In genomic region chr11:33633251-33634003, GRCh38 we compare ENCODE assay signal across 12 cellular contexts.
DNase-seq lines count a peak whose midpoint lies in the region; ATAC-seq and TF ChIP-seq lines count a peak whose summit lies in the region.
"Had no signal": no experiment of that assay in that cellular context is flagged by ENCODE, and none has a peak within 500 bp of the region (broad histone marks: within the 10 kb centered on the region; RNA-seq: fewer than 3 reads in every experiment).

No MANE protein-coding gene starts in this region.

- H3K4me2 ChIP-seq in SK-N-SH = peak overlapping the region; percentile 52

- H3K4me1 ChIP-seq in SK-N-SH (ENCODE audit: control insufficient read depth in 1 of 2, insufficient read depth in 2 of 2, low read depth in 1 of 2, low read length in 1 of 2) = peaks cover 0 to 22% of the 10 kb centered on the region in 2 experiments; a peak in 2 of 4 replicates
- peaks cover 0 to 18% (median 0%) of the 10 kb centered on the region in 9 donors for H3K4me1 ChIP-seq in heart right ventricle
- H3K4me1 ChIP-seq: right atrium auricular region, stomach had no signal

- WGBS in SK-N-SH (ENCODE audit: low lambda C conversion rate) = 35% methylated on average over 15 of the region's 15 CpGs
- 86 to 88% methylated on average over 15 of the region's 15 CpGs for WGBS in heart right ventricle, 2 donors

- in situ Hi-C loops in KBM-7 (cut with MboI; ENCODE audit: low pct_unique_long_range_greater_than_20kb, low sequenced_read_pairs) = no loop called here

- H2AFZ ChIP-seq in SK-N-SH (ENCODE audit: low read depth) = no peak overlapping the region

- peak in 1 of 2 experiments; percentile 45; a peak in 1 of 4 replicates for TF ChIP-seq EP300 in SK-N-SH (IDR thresholded peaks at IDR 0.05; ENCODE audit: borderline replicate concordance in 1 of 2, low read depth in 1 of 2, low read length in 1 of 2)

- intact Hi-C loops in Calu3 (cut with micrococcal nuclease; ENCODE audit: unreplicated experiment) (no loop called here), heart right ventricle (cut with DNase I) (no loop called here)

- H3K9ac ChIP-seq in SK-N-SH = peak overlapping the region; percentile 56; the same call in 1 of the 2 replicates

- H3K9me3 Mint-ChIP-seq in Calu3 (ENCODE audit: low read depth, unreplicated experiment) = peaks cover 4% of the 10 kb centered on the region
- H3K9me3 Mint-ChIP-seq: activated naive CD4-positive, alpha-beta T cell treated with anti-CD3 and anti-CD28 coated beads, Interleukin-2, amount 50 U/mL, for 24 hours; T-helper 1 cell treated with Interleukin-12 subunit alpha and Interleukin-12 subunit beta and Interleukin-4 antibody, amounts not matched to agents 30 μg/mL and 1 μg/mL, for 36 hours had no signal

- H3K36me3 Mint-ChIP-seq in Calu3 (ENCODE audit: insufficient read depth, unreplicated experiment) = peaks cover 5% of the 10 kb centered on the region
- H3K36me3 Mint-ChIP-seq: activated naive CD4-positive, alpha-beta T cell treated with anti-CD3 and anti-CD28 coated beads, Interleukin-2, amount 50 U/mL, for 24 hours had no signal

- H3K4me3 ChIP-seq in MG63 (no peak overlapping the region), SK-N-SH (ENCODE audit: low read depth in 2 of 2, low read length in 1 of 2) (no peak overlapping the region), heart right ventricle (no peak overlapping the region)
- H3K4me3 ChIP-seq: right atrium auricular region, stomach had no signal

- H3K27ac ChIP-seq in SK-N-SH (ENCODE audit: low read depth in 2 of 2, low read length in 1 of 2) (peak overlapping the region in 1 of 2 experiments; percentile 85; a peak in 2 of 4 replicates), heart right ventricle (no peak overlapping the region)
- H3K27ac ChIP-seq: right atrium auricular region, stomach had no signal

- no peak for TF ChIP-seq CTCF in Calu3 (IDR thresholded peaks at IDR 0.05; ENCODE audit: unreplicated experiment)
- no peak for TF ChIP-seq CTCF in SK-N-SH (IDR thresholded peaks at IDR 0.05)
- TF ChIP-seq CTCF in heart right ventricle (IDR thresholded peaks at IDR 0.05) = no peak

- peak; percentile 58 for DNase-seq in Calu3
- DNase-seq in MG63 = peak; percentile 26
- DNase-seq in SK-N-SH = no peak
- peak; percentile 37 for DNase-seq in hepatic stellate cell (ENCODE audit: low spot score)
- DNase-seq in heart right ventricle = no peak
- no peak for DNase-seq in activated CD4-positive, CD25-positive, alpha-beta regulatory T cell treated with anti-CD3 and anti-CD28 coated beads, Interleukin-2, amount 50 U/mL, for 72 hours
- DNase-seq in KBM-7 = no peak
- DNase-seq in D341Med (ENCODE audit: low spot score) = no peak
- DNase-seq: stomach had no signal

- POLR2A ChIA-PET in SK-N-SH (lab: Yijun Ruan, JAX) = no interaction called here

- peak overlapping the region; percentile 49 for H3K27ac Mint-ChIP-seq in Calu3 (ENCODE audit: unreplicated experiment)
- H3K27ac Mint-ChIP-seq: activated naive CD4-positive, alpha-beta T cell treated with anti-CD3 and anti-CD28 coated beads, Interleukin-2, amount 50 U/mL, for 24 hours; T-helper 1 cell treated with Interleukin-12 subunit alpha and Interleukin-12 subunit beta and Interleukin-4 antibody, amounts not matched to agents 30 μg/mL and 1 μg/mL, for 36 hours had no signal

- H3K27me3 Mint-ChIP-seq in Calu3 (ENCODE audit: unreplicated experiment) = no peaks in the 10 kb centered on the region

- CTCF ChIA-PET in Calu3 (lab: Charles Lee) (interaction anchor here (0.6 to 1.0 kb wide), 3 partner anchors 63 to 109 kb away, joined by 3 to 7 read pairs (median 4); no protein-coding TSS in a partner anchor), SK-N-SH (lab: Yijun Ruan, JAX) (interaction anchor here (0.7 to 1.2 kb wide), 2 partner anchors 9 to 786 kb away, joined by 3 read pairs; no protein-coding TSS in a partner anchor)

- no peaks in the 10 kb centered on the region for H4K20me1 ChIP-seq in SK-N-SH (ENCODE audit: insufficient read depth)

- peak overlapping the region; percentile 28 for H3K4me3 Mint-ChIP-seq in Calu3 (ENCODE audit: low read depth, unreplicated experiment)
- H3K4me3 Mint-ChIP-seq: activated naive CD4-positive, alpha-beta T cell treated with anti-CD3 and anti-CD28 coated beads, Interleukin-2, amount 50 U/mL, for 24 hours; T-helper 1 cell treated with Interleukin-12 subunit alpha and Interleukin-12 subunit beta and Interleukin-4 antibody, amounts not matched to agents 30 μg/mL and 1 μg/mL, for 36 hours had no signal

- peaks cover 19% of the 10 kb centered on the region for H3K4me1 Mint-ChIP-seq in Calu3 (ENCODE audit: low read depth, unreplicated experiment)
- H3K4me1 Mint-ChIP-seq: activated naive CD4-positive, alpha-beta T cell treated with anti-CD3 and anti-CD28 coated beads, Interleukin-2, amount 50 U/mL, for 24 hours had no signal

- TSS peak; percentile 41 for BruUV-seq in Calu3 (replicated peaks; lab: Mats Ljungman, UMichigan)

- peaks cover 5% of the 10 kb centered on the region; the same call in 1 of the 2 replicates for H3K79me2 ChIP-seq in SK-N-SH (ENCODE audit: insufficient read depth)

- H3K9me3 ChIP-seq in MG63 (peaks cover under 1% of the 10 kb centered on the region; the same call in 1 of the 2 replicates), SK-N-SH (no peaks in the 10 kb centered on the region), heart right ventricle (peaks cover 0 to 11% (median 0%) of the 10 kb centered on the region in 11 donors)
- H3K9me3 ChIP-seq: right atrium auricular region had no signal

- peaks cover 31% of the 10 kb centered on the region for H3F3A ChIP-seq in SK-N-SH (replicated peaks; ENCODE audit: insufficient read depth)

- no peaks in the 10 kb centered on the region for H3K9me2 ChIP-seq in SK-N-SH

- H3K27me3 ChIP-seq in MG63 (no peaks in the 10 kb centered on the region), SK-N-SH (ENCODE audit: insufficient read depth) (no peaks in the 10 kb centered on the region), heart right ventricle (no peaks in the 10 kb centered on the region)
- H3K27me3 ChIP-seq: right atrium auricular region, stomach had no signal

- no peaks in the 10 kb centered on the region for H3K36me3 ChIP-seq in MG63
- peaks cover 0 to 33% of the 10 kb centered on the region in 2 experiments for H3K36me3 ChIP-seq in SK-N-SH (replicated peaks in 1 of 2; ENCODE audit: control insufficient read depth in 1 of 2, insufficient read depth in 2 of 2, low read length in 1 of 2)
- H3K36me3 ChIP-seq in heart right ventricle = no peaks in the 10 kb centered on the region
- H3K36me3 ChIP-seq: right atrium auricular region, stomach had no signal

- TF ChIP-seq RAD21 in SK-N-SH (IDR thresholded peaks at IDR 0.05; ENCODE audit: low read length) = no peak

- no peak for ATAC-seq in heart right ventricle

TF ChIP-seq in SK-N-SH, 30 proteins besides CTCF, POLR2A, EP300 and RAD21 (continues in another document):
- TF ChIP-seq MAX (IDR thresholded peaks at IDR 0.05; ENCODE audit: low read depth) (0 out of 2 replicates have a peak, but pooled peaks have one; percentile 38), IRF3 (IDR thresholded peaks at IDR 0.05; ENCODE audit: low read depth, low read length) (no peak), REST (IDR thresholded peaks at IDR 0.05; ENCODE audit: low read depth, low read length) (no peak)

Comparison
In these comparisons a context has a peak if more than half of its experiments do, and no peak if none do; other contexts are left out.
1. DNase-seq: peak in Calu3 (single experiment), MG63 (single experiment) and hepatic stellate cell (single experiment); none in SK-N-SH (single experiment), heart right ventricle (0 of 2), activated CD4-positive, CD25-positive, alpha-beta regulatory T cell treated with anti-CD3 and anti-CD28 coated beads, Interleukin-2, amount 50 U/mL, for 72 hours (single experiment), KBM-7 (single experiment) and D341Med (single experiment).